10 cellular contexts compared by ENCODE assay signal in the genomic region with DNA sequence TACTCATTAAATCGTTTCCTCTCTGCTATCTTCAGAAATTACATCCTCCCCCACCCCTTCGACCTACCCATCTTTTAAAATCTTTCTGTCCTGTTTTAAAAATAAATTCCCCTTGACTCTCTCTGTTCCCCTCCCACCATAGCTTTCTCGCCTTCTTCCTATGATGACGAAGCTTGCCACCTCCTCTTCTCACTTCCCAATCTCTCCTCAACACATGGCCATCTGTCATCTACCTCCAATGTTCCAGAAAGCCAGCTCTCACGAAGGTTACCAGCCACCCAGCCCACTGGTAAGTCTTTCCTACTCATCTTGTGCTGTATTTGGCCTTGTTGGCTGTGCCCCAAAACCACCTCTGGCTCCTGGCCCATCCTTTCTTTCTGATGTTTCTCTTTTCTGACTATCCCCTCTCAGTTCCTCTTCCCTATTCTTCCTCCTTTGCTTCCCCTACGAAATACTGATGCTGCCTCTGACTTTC.
DNase-seq lines count a peak whose midpoint lies in the region; ATAC-seq, FAIRE-seq and TF ChIP-seq lines count a peak whose summit lies in the region.
"Had no signal": no experiment of that assay in that cellular context is flagged by ENCODE, and none has a peak within 500 bp of the region (broad histone marks: within the 10 kb centered on the region; RNA-seq: fewer than 3 reads in every experiment).

No MANE protein-coding gene starts in this region.

- TF ChIP-seq CTCF in GM12878 (IDR thresholded peaks at IDR 0.05 in 2 of 3, conservative IDR thresholded peaks at IDR 0.05 in 1 of 3; ENCODE audit: control insufficient read depth in 2 of 3, extremely low read depth in 1 of 3, insufficient read depth in 1 of 3, low read depth in 3 of 3, low read length in 3 of 3) (no peak), right lobe of liver (IDR thresholded peaks at IDR 0.05) (no peak)

- no TSS peak for BruUV-seq in GM12878 (replicated peaks; lab: Mats Ljungman, UMichigan)

- FAIRE-seq in GM12878 (lab: Jason Lieb, UNC), result peak; percentile 56

- DNase-seq in Ammon's horn (ENCODE audit: low spot score), result peak; percentile 73
- DNase-seq in GM12878 (ENCODE audit: low read depth, low spot score), result peak; percentile 82
- DNase-seq in stimulated activated naive CD4-positive, alpha-beta T cell treated with Interleukin-2 at 50 U/mL for 16 hours (lab: John Stamatoyannopoulos, UW), result no peak
- DNase-seq in T-helper 2 cell, result no peak
- DNase-seq in right lobe of liver, result no peak
- DNase-seq in stimulated activated CD4-positive, alpha-beta T cell treated with anti-CD3 and anti-CD28 coated beads, Interleukin-12 subunit alpha, Interleukin-12 subunit beta, amount 100 ng/mL, for 4 hours, result no peak
- DNase-seq: activated T-cell treated with anti-CD3 and anti-CD28 coated beads, Interleukin-2, amount 50 U/mL, for 24 hours; stimulated activated CD4-positive, alpha-beta T cell treated with anti-CD3 and anti-CD28 coated beads, Interleukin-2, amount 100 ng/mL, for 48 hours had no signal

- H3K4me2 ChIP-seq in GM12878 (ENCODE audit: control insufficient read depth, insufficient read depth), result peak overlapping the region; percentile 36; the same call in 1 of the 2 replicates

- H3K4me3 ChIP-seq in GM12878 (no peak overlapping the region), right lobe of liver (no peak overlapping the region)

- H3K4me1 ChIP-seq in GM12878 (ENCODE audit: control insufficient read depth, insufficient read depth, low read length) (peaks cover 13% of the 10 kb centered on the region), right lobe of liver (no peaks in the 10 kb centered on the region)

- 0% methylated on average over 6 of the region's 6 CpGs for whole genome bisulfite sequencing in GM12878 (ENCODE audit: insufficient coverage, insufficient replicate concordance, low lambda C conversion rate, missing lambda C conversion rate)
- WGBS in right lobe of liver (ENCODE audit: insufficient coverage, low coverage, low lambda C conversion rate, missing lambda C conversion rate), result 55% methylated on average over 6 of the region's 6 CpGs

- TF ChIP-seq EP300 in GM12878 (IDR thresholded peaks at IDR 0.05; ENCODE audit: borderline replicate concordance in 1 of 2, control insufficient read depth in 1 of 2, low read depth in 2 of 2, low read length in 2 of 2), result 0 out of 4 replicates have a peak, but pooled peaks have one; percentile 18 to 30

- no peak overlapping the region for H2AFZ ChIP-seq in GM12878 (ENCODE audit: control insufficient read depth, low read depth, low read length)

- H3K27me3 ChIP-seq in GM12878 (replicated peaks in 1 of 2; ENCODE audit: control insufficient read depth in 2 of 2, insufficient read depth in 2 of 2, low read length in 1 of 2) (no peaks in the 10 kb centered on the region), right lobe of liver (peaks cover 0 to 4% of the 10 kb centered on the region in 2 donors)

- intact Hi-C loops in GM12878 (cut with micrococcal nuclease; ENCODE audit: unreplicated experiment) (loop anchor here (2.0 to 10.0 kb wide), 2 partner anchors 33 to 351 kb away; a partner anchor contains a TSS), right lobe of liver (cut with DNase I) (no loop called here)

- H3K27ac ChIP-seq in GM12878 (ENCODE audit: control insufficient read depth, insufficient read depth), result no peak overlapping the region
- H3K27ac ChIP-seq in right lobe of liver, result no peak overlapping the region

- POLR2A ChIA-PET in GM12878 (lab: Charles Lee), result interaction anchor here (0.7 to 0.9 kb wide), 2 partner anchors 15 to 347 kb away, joined by 3 to 4 read pairs; no protein-coding TSS in a partner anchor

- H3K36me3 ChIP-seq in GM12878 (ENCODE audit: control insufficient read depth in 2 of 2, insufficient read depth in 2 of 2, low read length in 1 of 2) (no peaks in the 10 kb centered on the region), right lobe of liver (no peaks in the 10 kb centered on the region)

- SMC1A ChIA-PET in GM12878 (lab: Charles Lee; ENCODE audit: uncharacterized antibody, unreplicated experiment), result interaction anchor here (0.6 to 1.1 kb wide), 5 partner anchors 9 to 332 kb away, joined by 3 to 4 read pairs (median 3); no protein-coding TSS in a partner anchor

- peak; percentile 77 for ATAC-seq in GM19463 (IDR thresholded peaks at IDR 0.05; ENCODE audit: unreplicated experiment)
- peak; percentile 62 for ATAC-seq in HG03457 (IDR thresholded peaks at IDR 0.05; ENCODE audit: unreplicated experiment)
- ATAC-seq in GM12878, result peak; percentile 85
- ATAC-seq in right lobe of liver, result no peak

- CTCF ChIA-PET in GM12878 (lab: Yijun Ruan, JAX), result interaction anchor here (0.9 kb wide), 1 partner anchor 347 kb away, joined by 3 read pairs; no protein-coding TSS in a partner anchor

- TF ChIP-seq POLR2A in GM12878 (IDR thresholded peaks at IDR 0.05; ENCODE audit: low read depth, low read length), result no peak
- no peak for TF ChIP-seq POLR2A in right lobe of liver (IDR thresholded peaks at IDR 0.05)

- RAD21 ChIA-PET in GM12878 (lab: Charles Lee; ENCODE audit: unreplicated experiment), result no interaction called here

- in situ Hi-C loops in GM12878 (cut with MboI), result no loop called here

- H3K9ac ChIP-seq in GM12878 (ENCODE audit: control insufficient read depth, insufficient read depth, low read length), result no peak overlapping the region

- no peak for TF ChIP-seq RAD21 in GM12878 (IDR thresholded peaks at IDR 0.05; ENCODE audit: insufficient read depth, low read depth, low read length)

- no peaks in the 10 kb centered on the region for H4K20me1 ChIP-seq in GM12878 (ENCODE audit: control insufficient read depth, insufficient read depth)

- H3K9me3 ChIP-seq in GM12878 (replicated peaks; ENCODE audit: control insufficient read depth, insufficient read depth, low read length) (no peaks in the 10 kb centered on the region), right lobe of liver (no peaks in the 10 kb centered on the region)

- no peaks in the 10 kb centered on the region for H3K79me2 ChIP-seq in GM12878 (ENCODE audit: control insufficient read depth, insufficient read depth, low read length)

TF ChIP-seq in GM12878, 131 proteins besides CTCF, POLR2A, EP300 and RAD21 (continues in another document):
- TF ChIP-seq, protein P1, sequence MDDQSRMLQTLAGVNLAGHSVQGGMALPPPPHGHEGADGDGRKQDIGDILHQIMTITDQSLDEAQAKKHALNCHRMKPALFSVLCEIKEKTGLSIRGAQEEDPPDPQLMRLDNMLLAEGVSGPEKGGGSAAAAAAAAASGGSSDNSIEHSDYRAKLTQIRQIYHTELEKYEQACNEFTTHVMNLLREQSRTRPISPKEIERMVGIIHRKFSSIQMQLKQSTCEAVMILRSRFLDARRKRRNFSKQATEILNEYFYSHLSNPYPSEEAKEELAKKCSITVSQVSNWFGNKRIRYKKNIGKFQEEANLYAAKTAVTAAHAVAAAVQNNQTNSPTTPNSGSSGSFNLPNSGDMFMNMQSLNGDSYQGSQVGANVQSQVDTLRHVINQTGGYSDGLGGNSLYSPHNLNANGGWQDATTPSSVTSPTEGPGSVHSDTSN (IDR thresholded peaks at IDR 0.05; ENCODE audit: insufficient replicate concordance, low read depth, low read length), result no peak
- TF ChIP-seq SP1 (IDR thresholded peaks at IDR 0.05; ENCODE audit: low read depth, low read length), result no peak
- no peak for TF ChIP-seq CHD1 (IDR thresholded peaks at IDR 0.05; ENCODE audit: low read depth, low read length)
- no peak; the same call in 1 of the 2 replicates for TF ChIP-seq BMI1 (IDR thresholded peaks at IDR 0.05; ENCODE audit: borderline replicate concordance)
- TF ChIP-seq EED (IDR thresholded peaks at IDR 0.05; ENCODE audit: low read depth), result peak; percentile 92
- TF ChIP-seq EGR1 (IDR thresholded peaks at IDR 0.05; ENCODE audit: borderline replicate concordance in 1 of 2, low read depth in 2 of 2, low read length in 2 of 2), result no peak
- TF ChIP-seq TCF12 (IDR thresholded peaks at IDR 0.05; ENCODE audit: low read depth, low read length), result 0 out of 2 replicates have a peak, but pooled peaks have one; percentile 59
- no peak for TF ChIP-seq NR2C1 (IDR thresholded peaks at IDR 0.05)
- TF ChIP-seq, protein P2, sequence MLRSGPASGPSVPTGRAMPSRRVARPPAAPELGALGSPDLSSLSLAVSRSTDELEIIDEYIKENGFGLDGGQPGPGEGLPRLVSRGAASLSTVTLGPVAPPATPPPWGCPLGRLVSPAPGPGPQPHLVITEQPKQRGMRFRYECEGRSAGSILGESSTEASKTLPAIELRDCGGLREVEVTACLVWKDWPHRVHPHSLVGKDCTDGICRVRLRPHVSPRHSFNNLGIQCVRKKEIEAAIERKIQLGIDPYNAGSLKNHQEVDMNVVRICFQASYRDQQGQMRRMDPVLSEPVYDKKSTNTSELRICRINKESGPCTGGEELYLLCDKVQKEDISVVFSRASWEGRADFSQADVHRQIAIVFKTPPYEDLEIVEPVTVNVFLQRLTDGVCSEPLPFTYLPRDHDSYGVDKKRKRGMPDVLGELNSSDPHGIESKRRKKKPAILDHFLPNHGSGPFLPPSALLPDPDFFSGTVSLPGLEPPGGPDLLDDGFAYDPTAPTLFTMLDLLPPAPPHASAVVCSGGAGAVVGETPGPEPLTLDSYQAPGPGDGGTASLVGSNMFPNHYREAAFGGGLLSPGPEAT (IDR thresholded peaks at IDR 0.05; ENCODE audit: low read depth), result peak; percentile 48; the same call in 1 of the 2 replicates
- no peak for TF ChIP-seq MYC (IDR thresholded peaks at IDR 0.05; ENCODE audit: insufficient read depth, insufficient read length, insufficient replicate concordance, low read length, severe bottlenecking)
- TF ChIP-seq, protein P3, sequence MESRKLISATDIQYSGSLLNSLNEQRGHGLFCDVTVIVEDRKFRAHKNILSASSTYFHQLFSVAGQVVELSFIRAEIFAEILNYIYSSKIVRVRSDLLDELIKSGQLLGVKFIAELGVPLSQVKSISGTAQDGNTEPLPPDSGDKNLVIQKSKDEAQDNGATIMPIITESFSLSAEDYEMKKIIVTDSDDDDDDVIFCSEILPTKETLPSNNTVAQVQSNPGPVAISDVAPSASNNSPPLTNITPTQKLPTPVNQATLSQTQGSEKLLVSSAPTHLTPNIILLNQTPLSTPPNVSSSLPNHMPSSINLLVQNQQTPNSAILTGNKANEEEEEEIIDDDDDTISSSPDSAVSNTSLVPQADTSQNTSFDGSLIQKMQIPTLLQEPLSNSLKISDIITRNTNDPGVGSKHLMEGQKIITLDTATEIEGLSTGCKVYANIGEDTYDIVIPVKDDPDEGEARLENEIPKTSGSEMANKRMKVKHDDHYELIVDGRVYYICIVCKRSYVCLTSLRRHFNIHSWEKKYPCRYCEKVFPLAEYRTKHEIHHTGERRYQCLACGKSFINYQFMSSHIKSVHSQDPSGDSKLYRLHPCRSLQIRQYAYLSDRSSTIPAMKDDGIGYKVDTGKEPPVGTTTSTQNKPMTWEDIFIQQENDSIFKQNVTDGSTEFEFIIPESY (IDR thresholded peaks at IDR 0.05), result no peak
- TF ChIP-seq NFIC (IDR thresholded peaks at IDR 0.05; ENCODE audit: low read depth, low read length), result peak; percentile 78
- TF ChIP-seq TBL1XR1 (IDR thresholded peaks at IDR 0.05; ENCODE audit: low read depth, low read length), result no peak

Comparison
In these comparisons a context has a peak if more than half of its experiments do, and no peak if none do; other contexts are left out.
1. DNase-seq: peak in Ammon's horn (single experiment) and GM12878 (single experiment); none in stimulated activated naive CD4-positive, alpha-beta T cell treated with Interleukin-2 at 50 U/mL for 16 hours (single experiment), T-helper 2 cell (0 of 5), right lobe of liver (0 of 3) and stimulated activated CD4-positive, alpha-beta T cell treated with anti-CD3 and anti-CD28 coated beads, Interleukin-12 subunit alpha, Interleukin-12 subunit beta, amount 100 ng/mL, for 4 hours (single experiment).
2. ATAC-seq: peak in GM19463 (single experiment), HG03457 (single experiment) and GM12878 (single experiment); none in right lobe of liver (0 of 4).